12 cellular contexts compared by ENCODE assay signal in genomic region chr6:163529605-163530004, GRCh38.
DNase-seq lines count a peak whose midpoint lies in the region; ATAC-seq, FAIRE-seq and TF ChIP-seq lines count a peak whose summit lies in the region.
"Had no signal": no experiment of that assay in that cellular context is flagged by ENCODE, and none has a peak within 500 bp of the region (broad histone marks: within the 10 kb centered on the region; RNA-seq: fewer than 3 reads in every experiment).

No MANE protein-coding gene starts in this region.

- H3K4me1 ChIP-seq in neural progenitor cell (peaks cover 46% of the 10 kb centered on the region), tibial nerve (peaks cover 0 to 100% (median 66%) of the 10 kb centered on the region in 4 donors)

- no peak overlapping the region for H3K4me2 ChIP-seq in neural progenitor cell

- peaks cover 97% of the 10 kb centered on the region for H4K20me1 ChIP-seq in neural progenitor cell (ENCODE audit: low read depth)

- no peaks in the 10 kb centered on the region for H3K9me3 Mint-ChIP-seq in neural progenitor cell
- H3K9me3 Mint-ChIP-seq in type B pancreatic cell: no peaks in the 10 kb centered on the region
- no peaks in the 10 kb centered on the region for H3K9me3 Mint-ChIP-seq in WTC11
- H3K9me3 Mint-ChIP-seq: activated T-cell treated with anti-CD3 and anti-CD28 coated beads, Interleukin-2, amount 50 U/mL, for 4 hours had no signal

- H3K36me3 Mint-ChIP-seq in neural progenitor cell: peaks cover 11% of the 10 kb centered on the region
- peaks cover 2% of the 10 kb centered on the region for H3K36me3 Mint-ChIP-seq in type B pancreatic cell
- H3K36me3 Mint-ChIP-seq in WTC11: no peaks in the 10 kb centered on the region

- H3K27me3 ChIP-seq in neural progenitor cell (no peaks in the 10 kb centered on the region), tibial nerve (no peaks in the 10 kb centered on the region)

- WGBS in tibial nerve, 2 donors: 24 to 26% methylated on average over 3 of the region's 3 CpGs

- peak; percentile 65 for ATAC-seq in esophagus mucosa
- no peak for ATAC-seq in GM19035 (IDR thresholded peaks at IDR 0.05; ENCODE audit: unreplicated experiment)
- ATAC-seq in WTC11: no peak
- ATAC-seq: activated T-cell treated with anti-CD3 and anti-CD28 coated beads, Interleukin-2, amount 50 U/mL, for 4 hours had no signal

- CTCF ChIA-PET in WTC11 (lab: Charles Lee): no interaction called here

- H3K4me1 Mint-ChIP-seq in neural progenitor cell (peaks cover 54% of the 10 kb centered on the region), type B pancreatic cell (ENCODE audit: unreplicated experiment) (peaks cover 45% of the 10 kb centered on the region), WTC11 (peaks cover 78% of the 10 kb centered on the region)

- H3K79me2 ChIP-seq in neural progenitor cell (ENCODE audit: low read depth): peaks cover 100% of the 10 kb centered on the region

- H3K4me3 Mint-ChIP-seq in neural progenitor cell (no peak overlapping the region), type B pancreatic cell (no peak overlapping the region), WTC11 (no peak overlapping the region)
- H3K4me3 Mint-ChIP-seq: activated T-cell treated with anti-CD3 and anti-CD28 coated beads, Interleukin-2, amount 50 U/mL, for 4 hours had no signal

- no peak for TF ChIP-seq CTCF in neural progenitor cell (IDR thresholded peaks at IDR 0.05)
- no peak for TF ChIP-seq CTCF in type B pancreatic cell (conservative IDR thresholded peaks at IDR 0.05)
- TF ChIP-seq CTCF in tibial nerve (IDR thresholded peaks at IDR 0.05): no peak
- no peak for TF ChIP-seq CTCF in WTC11 (IDR thresholded peaks at IDR 0.05)

- H3K27me3 Mint-ChIP-seq in neural progenitor cell (ENCODE audit: insufficient read depth, low read depth): peaks cover 2% of the 10 kb centered on the region
- H3K27me3 Mint-ChIP-seq in type B pancreatic cell: no peaks in the 10 kb centered on the region
- H3K27me3 Mint-ChIP-seq in WTC11 (ENCODE audit: low read depth): no peaks in the 10 kb centered on the region
- H3K27me3 Mint-ChIP-seq: progenitor cell of endocrine pancreas had no signal

- peak; percentile 70 for DNase-seq in AG20443 (ENCODE audit: low spot score)
- DNase-seq in RCC 7860 (ENCODE audit: low spot score): peak; percentile 79
- no peak for DNase-seq in neural progenitor cell (ENCODE audit: low spot score)
- no peak for DNase-seq in type B pancreatic cell (ENCODE audit: extremely low spot score, unreplicated experiment)
- DNase-seq in tibial nerve (ENCODE audit: low spot score in 2 of 2): no peak
- no peak for DNase-seq in WTC11 (ENCODE audit: low spot score)
- DNase-seq: activated T-cell treated with anti-CD3 and anti-CD28 coated beads, Interleukin-2, amount 50 U/mL, for 4 hours; NCI-H1048 had no signal

- H3K27ac Mint-ChIP-seq in neural progenitor cell: peak overlapping the region; percentile 19
- no peak overlapping the region for H3K27ac Mint-ChIP-seq in type B pancreatic cell
- H3K27ac Mint-ChIP-seq in WTC11: no peak overlapping the region
- H3K27ac Mint-ChIP-seq: progenitor cell of endocrine pancreas had no signal

- FAIRE-seq in RCC 7860 (lab: Jason Lieb, UNC): peak; percentile 93
- FAIRE-seq: colon had no signal

- H3K4me3 ChIP-seq in neural progenitor cell: no peak overlapping the region
- H3K4me3 ChIP-seq in tibial nerve: no peak overlapping the region

- POLR2A ChIA-PET in WTC11 (lab: Charles Lee): no interaction called here

- H3K9me3 ChIP-seq in neural progenitor cell (ENCODE audit: low read depth) (no peaks in the 10 kb centered on the region), tibial nerve (no peaks in the 10 kb centered on the region)

- TF ChIP-seq POLR2A in tibial nerve (IDR thresholded peaks at IDR 0.05): no peak

- H2AFZ ChIP-seq in neural progenitor cell (replicated peaks): no peak overlapping the region

- no peak overlapping the region for H3K27ac ChIP-seq in neural progenitor cell
- no peak overlapping the region for H3K27ac ChIP-seq in tibial nerve

- no peak for TF ChIP-seq EP300 in tibial nerve (IDR thresholded peaks at IDR 0.05)

- H3K9ac ChIP-seq in neural progenitor cell: no peak overlapping the region

- H3F3A ChIP-seq in neural progenitor cell (ENCODE audit: low read depth): no peaks in the 10 kb centered on the region

- no peaks in the 10 kb centered on the region for H3K36me3 ChIP-seq in neural progenitor cell
- no peaks in the 10 kb centered on the region for H3K36me3 ChIP-seq in tibial nerve

TF ChIP-seq in WTC11, 78 proteins besides CTCF, POLR2A, EP300 and RAD21 (continues in another document):
- TF ChIP-seq TEAD1 (CRISPR knock-in tag; IDR thresholded peaks at IDR 0.05): no peak
- TF ChIP-seq ZNF425 (CRISPR knock-in tag; conservative IDR thresholded peaks at IDR 0.05): no peak
- no peak for TF ChIP-seq RORB (CRISPR knock-in tag; IDR thresholded peaks at IDR 0.05)
- TF ChIP-seq ZNF219 (CRISPR knock-in tag; IDR thresholded peaks at IDR 0.05; ENCODE audit: borderline replicate concordance): no peak
- no peak for TF ChIP-seq NFATC4 (CRISPR knock-in tag; IDR thresholded peaks at IDR 0.05)
- TF ChIP-seq GABPB1 (CRISPR knock-in tag; IDR thresholded peaks at IDR 0.05): no peak
- no peak for TF ChIP-seq ARID4B (CRISPR knock-in tag; IDR thresholded peaks at IDR 0.05; ENCODE audit: borderline replicate concordance)
- no peak for TF ChIP-seq FOXJ3 (CRISPR knock-in tag; IDR thresholded peaks at IDR 0.05; ENCODE audit: borderline replicate concordance)
- no peak for TF ChIP-seq KAT7 (CRISPR knock-in tag; IDR thresholded peaks at IDR 0.05; ENCODE audit: borderline replicate concordance)
- no peak for TF ChIP-seq JUN (CRISPR knock-in tag; IDR thresholded peaks at IDR 0.05)
- no peak for TF ChIP-seq E2F5 (CRISPR knock-in tag; IDR thresholded peaks at IDR 0.05)
- no peak for TF ChIP-seq CREB1 (CRISPR knock-in tag; IDR thresholded peaks at IDR 0.05)
- TF ChIP-seq SMAD4 (CRISPR knock-in tag; IDR thresholded peaks at IDR 0.05): no peak

Comparison
In these comparisons a context has a peak if more than half of its experiments do, and no peak if none do; other contexts are left out.
1. DNase-seq: peak in AG20443 (single experiment) and RCC 7860 (single experiment); none in neural progenitor cell (single experiment), type B pancreatic cell (single experiment), tibial nerve (0 of 2) and WTC11 (single experiment).